In the genomic region with DNA sequence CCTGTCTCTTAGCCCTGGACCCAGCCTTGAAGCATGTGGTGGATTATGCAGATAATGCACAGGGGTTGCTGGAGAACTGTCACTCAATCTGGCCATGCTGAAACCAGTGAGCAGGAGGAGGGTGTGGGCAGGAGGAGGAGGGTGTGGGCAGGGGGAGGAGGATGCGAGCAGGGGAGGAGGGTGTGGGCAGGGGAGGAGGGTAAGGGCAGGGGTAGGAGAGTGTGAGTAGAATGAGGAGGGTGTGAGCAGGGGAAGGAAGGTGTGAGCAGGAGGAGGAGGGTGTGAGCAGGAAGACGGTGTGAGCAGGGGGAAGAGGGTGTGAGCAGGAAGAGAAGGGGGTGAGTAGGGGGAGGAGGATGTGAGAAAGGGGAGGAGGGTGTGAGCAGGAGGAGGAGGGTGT, we compare ENCODE assay signal across 18 cellular contexts. TPM values are rescaled to one million over a fixed set of nuclear protein-coding genes. Genes with fewer than 3 reads are reported as not detected.
DNase-seq lines count a peak whose midpoint lies in the region; ATAC-seq, FAIRE-seq and TF ChIP-seq lines count a peak whose summit lies in the region.
"Had no signal": no experiment of that assay in that cellular context is flagged by ENCODE, and none has a peak within 500 bp of the region (broad histone marks: within the 10 kb centered on the region; RNA-seq: fewer than 3 reads in every experiment).

No MANE protein-coding gene starts in this region.

- TF ChIP-seq POLR2A in HCT116 (IDR thresholded peaks at IDR 0.05; ENCODE audit: borderline replicate concordance, extremely low read depth, insufficient read depth, insufficient read length) (no peak), testis (IDR thresholded peaks at IDR 0.05) (no peak)

- 0 out of 2 replicates have a peak overlapping the region, but pooled peaks have one; percentile 31 for H3K9ac ChIP-seq in HCT116 (ENCODE audit: low read length)

- no peaks in the 10 kb centered on the region for H3K36me3 Mint-ChIP-seq in activated T-cell treated with anti-CD3 and anti-CD28 coated beads, Interleukin-2, amount 50 U/mL, for 24 hours (ENCODE audit: low read depth)

- H3K4me2 ChIP-seq in HCT116 (ENCODE audit: low read length) = peak overlapping the region; percentile 58
- H3K4me2 ChIP-seq: hepatocyte had no signal

- H3K27me3 ChIP-seq in HCT116 (ENCODE audit: insufficient read depth, low read length) (no peaks in the 10 kb centered on the region), testis (no peaks in the 10 kb centered on the region), pancreas (peaks cover 0 to 8% (median 0%) of the 10 kb centered on the region in 4 donors)
- H3K27me3 ChIP-seq: body of pancreas, SJCRH30 had no signal

- H3K9me3 Mint-ChIP-seq in activated T-cell treated with anti-CD3 and anti-CD28 coated beads, Interleukin-2, amount 50 U/mL, for 24 hours = no peaks in the 10 kb centered on the region

- WGBS in testis, 2 donors = 72 to 79% methylated on average over 2 of the region's 2 CpGs
- 66 to 68% methylated on average over 2 of the region's 2 CpGs for WGBS in pancreas, 2 donors

- H3K27ac ChIP-seq in HCT116 (ENCODE audit: low read depth, low read length) (peak overlapping the region; percentile 31; the same call in 1 of the 2 replicates), coronary artery (no peak overlapping the region), testis (no peak overlapping the region), pancreas (no peak overlapping the region)
- H3K27ac ChIP-seq: body of pancreas, hepatocyte, SJCRH30, upper lobe of right lung had no signal

- H3K27me3 Mint-ChIP-seq in activated T-cell treated with anti-CD3 and anti-CD28 coated beads, Interleukin-2, amount 50 U/mL, for 24 hours = peaks cover 9% of the 10 kb centered on the region

- H3K9me2 ChIP-seq in HCT116 (ENCODE audit: insufficient read depth) = no peaks in the 10 kb centered on the region

- ATAC-seq in HCT116 (peak; percentile 6; the same call in 1 of the 2 replicates), pancreas (no peak)
- ATAC-seq: body of pancreas had no signal

- no peak for FAIRE-seq in pancreas (lab: Jason Lieb, UNC)
- FAIRE-seq: D721Med had no signal

- H3K4me1 ChIP-seq in HCT116 (ENCODE audit: control insufficient read depth in 1 of 2, insufficient read depth in 2 of 2, low read length in 2 of 2) (peaks cover 14 to 22% of the 10 kb centered on the region in 2 experiments; a peak in 3 of 4 replicates), testis (no peaks in the 10 kb centered on the region), pancreas (no peaks in the 10 kb centered on the region)
- H3K4me1 ChIP-seq: SJCRH30, upper lobe of right lung had no signal

- intact Hi-C loops in HCT116 (cut with micrococcal nuclease) (loop anchor here (2.0 to 5.0 kb wide), 2 partner anchors 66 to 224 kb away; a partner anchor contains a TSS), testis (cut with DNase I; ENCODE audit: low total_unique reads) (no loop called here), pancreas (cut with DNase I) (no loop called here)

- H3K79me2 ChIP-seq in HCT116 (ENCODE audit: insufficient read depth, low read length) = no peaks in the 10 kb centered on the region
- H3K79me2 ChIP-seq: hepatocyte had no signal

- CTCF ChIA-PET in HCT116 (lab: Charles Lee) = no interaction called here

- H2AFZ ChIP-seq in HCT116 (ENCODE audit: low read depth, low read length, poor library complexity, severe bottlenecking) = no peak overlapping the region
- H2AFZ ChIP-seq: hepatocyte had no signal

- no peaks in the 10 kb centered on the region for H3K9me3 ChIP-seq in HCT116 (ENCODE audit: control insufficient read depth in 1 of 2, insufficient read depth in 1 of 2, low read depth in 1 of 2, low read length in 2 of 2)
- no peaks in the 10 kb centered on the region for H3K9me3 ChIP-seq in testis
- no peaks in the 10 kb centered on the region for H3K9me3 ChIP-seq in pancreas
- H3K9me3 ChIP-seq: body of pancreas, SJCRH30, upper lobe of right lung had no signal

- TF ChIP-seq CTCF in HCT116 (IDR thresholded peaks at IDR 0.05 in 2 of 3, conservative IDR thresholded peaks at IDR 0.05 in 1 of 3; ENCODE audit: borderline replicate concordance in 1 of 3, insufficient read depth in 1 of 3, low read depth in 2 of 3, low read length in 2 of 3) = no peak
- TF ChIP-seq CTCF in coronary artery (IDR thresholded peaks at IDR 0.05) = no peak
- TF ChIP-seq CTCF in testis (IDR thresholded peaks at IDR 0.05) = no peak
- TF ChIP-seq CTCF in pancreas (IDR thresholded peaks at IDR 0.05) = no peak

- H4K20me1 ChIP-seq in HCT116 (ENCODE audit: insufficient read depth) = no peaks in the 10 kb centered on the region

- H3K4me1 Mint-ChIP-seq in activated T-cell treated with anti-CD3 and anti-CD28 coated beads, Interleukin-2, amount 50 U/mL, for 24 hours (ENCODE audit: low read depth) = peaks cover 8% of the 10 kb centered on the region

- RAD21 ChIA-PET in HCT116 (lab: Charles Lee; ENCODE audit: low non-redundant PET in 1 of 2, low total read pairs in 2 of 2, uncharacterized antibody in 2 of 2, unreplicated experiment in 2 of 2) = no interaction called here

- H3K36me3 ChIP-seq in HCT116 (ENCODE audit: control insufficient read depth in 1 of 2, insufficient read depth in 2 of 2, low read length in 2 of 2) = no peaks in the 10 kb centered on the region
- no peaks in the 10 kb centered on the region for H3K36me3 ChIP-seq in testis (ENCODE audit: low read depth, missing control alignments)
- H3K36me3 ChIP-seq in pancreas = no peaks in the 10 kb centered on the region
- H3K36me3 ChIP-seq: SJCRH30, upper lobe of right lung had no signal

- H3K27ac Mint-ChIP-seq in activated T-cell treated with anti-CD3 and anti-CD28 coated beads, Interleukin-2, amount 50 U/mL, for 24 hours = no peak overlapping the region

- peak; percentile 15 for DNase-seq in activated T-cell treated with anti-CD3 and anti-CD28 coated beads, Interleukin-2, amount 50 U/mL, for 24 hours
- no peak for DNase-seq in activated T-cell treated with anti-CD3 and anti-CD28 coated beads, Interleukin-2, amount 50 U/mL, for 1 hour
- DNase-seq in HCT116 (ENCODE audit: low read depth, low spot score) = no peak
- DNase-seq in coronary artery (ENCODE audit: low spot score) = peak; percentile 50
- peak; percentile 7 for DNase-seq in testis
- DNase-seq in pancreas = no peak
- no peak for DNase-seq in NCI-H1105 (lab: John Stamatoyannopoulos, UW)
- no peak for DNase-seq in activated CD4-positive, CD25-positive, alpha-beta regulatory T cell (lab: John Stamatoyannopoulos, UW)
- DNase-seq: activated naive CD4-positive, alpha-beta T cell treated with Interleukin-2 at 50 U/mL for 16 hours; nucleus accumbens; stimulated activated CD4-positive, alpha-beta T cell treated with anti-CD3 and anti-CD28 coated beads, Interleukin-4, amount 100 ng/mL, for 4 hours had no signal

- H3K4me3 Mint-ChIP-seq in activated T-cell treated with anti-CD3 and anti-CD28 coated beads, Interleukin-2, amount 50 U/mL, for 24 hours = no peak overlapping the region

- H3K4me3 ChIP-seq in HCT116 (replicated peaks in 1 of 2; ENCODE audit: low read depth in 1 of 2, low read length in 2 of 2) = no peak overlapping the region
- no peak overlapping the region for H3K4me3 ChIP-seq in coronary artery
- no peak overlapping the region for H3K4me3 ChIP-seq in testis
- H3K4me3 ChIP-seq in pancreas = no peak overlapping the region
- H3K4me3 ChIP-seq: body of pancreas, dorsolateral prefrontal cortex, hepatocyte, SJCRH30, upper lobe of right lung had no signal

- POLR2A ChIA-PET in HCT116 (lab: Charles Lee) = no interaction called here

- no peak for TF ChIP-seq RAD21 in HCT116 (IDR thresholded peaks at IDR 0.05; ENCODE audit: low read depth)

- no TSS peak for BruUV-seq in HCT116 (replicated peaks; lab: Mats Ljungman, UMichigan)

TF ChIP-seq in HCT116, 20 proteins besides CTCF, POLR2A, EP300 and RAD21:
- TF ChIP-seq EZH2 (IDR thresholded peaks at IDR 0.05) (no peak), SRF (IDR thresholded peaks at IDR 0.05; ENCODE audit: low read depth) (no peak), SIN3A (IDR thresholded peaks at IDR 0.05; ENCODE audit: low read depth) (no peak), TCF7L2 (IDR thresholded peaks at IDR 0.05; ENCODE audit: borderline replicate concordance, extremely low read depth, insufficient read depth, insufficient read length) (no peak), ZFX (IDR thresholded peaks at IDR 0.05) (no peak), CEBPB (IDR thresholded peaks at IDR 0.05; ENCODE audit: low read depth) (no peak), CBX3 (IDR thresholded peaks at IDR 0.05; ENCODE audit: low read depth) (no peak), FOSL1 (IDR thresholded peaks at IDR 0.05; ENCODE audit: low read depth) (no peak), ZNF274 (IDR thresholded peaks at IDR 0.05; ENCODE audit: low read depth, low read length) (no peak), ELF1 (IDR thresholded peaks at IDR 0.05; ENCODE audit: borderline replicate concordance, low read depth) (no peak), SP1 (IDR thresholded peaks at IDR 0.05; ENCODE audit: low read depth) (no peak)
- TF ChIP-seq, protein P1, sequence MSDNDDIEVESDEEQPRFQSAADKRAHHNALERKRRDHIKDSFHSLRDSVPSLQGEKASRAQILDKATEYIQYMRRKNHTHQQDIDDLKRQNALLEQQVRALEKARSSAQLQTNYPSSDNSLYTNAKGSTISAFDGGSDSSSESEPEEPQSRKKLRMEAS (IDR thresholded peaks at IDR 0.05) = no peak
- TF ChIP-seq, protein P2, sequence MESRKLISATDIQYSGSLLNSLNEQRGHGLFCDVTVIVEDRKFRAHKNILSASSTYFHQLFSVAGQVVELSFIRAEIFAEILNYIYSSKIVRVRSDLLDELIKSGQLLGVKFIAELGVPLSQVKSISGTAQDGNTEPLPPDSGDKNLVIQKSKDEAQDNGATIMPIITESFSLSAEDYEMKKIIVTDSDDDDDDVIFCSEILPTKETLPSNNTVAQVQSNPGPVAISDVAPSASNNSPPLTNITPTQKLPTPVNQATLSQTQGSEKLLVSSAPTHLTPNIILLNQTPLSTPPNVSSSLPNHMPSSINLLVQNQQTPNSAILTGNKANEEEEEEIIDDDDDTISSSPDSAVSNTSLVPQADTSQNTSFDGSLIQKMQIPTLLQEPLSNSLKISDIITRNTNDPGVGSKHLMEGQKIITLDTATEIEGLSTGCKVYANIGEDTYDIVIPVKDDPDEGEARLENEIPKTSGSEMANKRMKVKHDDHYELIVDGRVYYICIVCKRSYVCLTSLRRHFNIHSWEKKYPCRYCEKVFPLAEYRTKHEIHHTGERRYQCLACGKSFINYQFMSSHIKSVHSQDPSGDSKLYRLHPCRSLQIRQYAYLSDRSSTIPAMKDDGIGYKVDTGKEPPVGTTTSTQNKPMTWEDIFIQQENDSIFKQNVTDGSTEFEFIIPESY (IDR thresholded peaks at IDR 0.05; ENCODE audit: extremely low read depth, insufficient replicate concordance, low read length) = no peak

RNA-seq across cellular contexts. Expression of a gene that starts 18.8 kb away (rescaled TPM):
- total RNA-seq in HCT116 (2021; ENCODE audit: unreplicated experiment) (0.34 TPM), testis (10 to 100 TPM; 12.1 to 12.5 TPM), pancreas (1 to 10 TPM in 4 of 6 donors, under 1 TPM in 2; 0.83 to 2.7 (median 1.8) TPM)
- 0.11 and 0.60 TPM in 2 replicates for polyA plus RNA-seq in HCT116 (2012)
- polyA plus RNA-seq in testis (ENCODE audit: insufficient read depth, low read depth, low replicate concordance) (4.0 TPM), pancreas (10 to 100 TPM; 11.6 to 34.0 TPM)
- total RNA-seq: mononuclear cell had no signal

Comparison
In these comparisons a context has a peak if more than half of its experiments do, and no peak if none do; other contexts are left out.
1. DNase-seq: peak in activated T-cell treated with anti-CD3 and anti-CD28 coated beads, Interleukin-2, amount 50 U/mL, for 24 hours (single experiment), coronary artery (single experiment) and testis (single experiment); none in activated T-cell treated with anti-CD3 and anti-CD28 coated beads, Interleukin-2, amount 50 U/mL, for 1 hour (single experiment), HCT116 (single experiment), pancreas (0 of 6), NCI-H1105 (single experiment) and activated CD4-positive, CD25-positive, alpha-beta regulatory T cell (0 of 4).